In genomic region chr13:114167885-114168284, GRCh38 we compare ENCODE assay signal across 36 cellular contexts. TPM values are rescaled to one million over a fixed set of nuclear protein-coding genes. Genes with fewer than 3 reads are reported as not detected.
"Had no signal": no experiment of that assay in that cellular context is flagged by ENCODE, and none has a peak within 500 bp of the region (broad histone marks: within the 10 kb centered on the region; RNA-seq: fewer than 3 reads in every experiment).

No MANE protein-coding gene starts in this region.

- H3K9me3 ChIP-seq: body of pancreas, colonic mucosa had no signal

- H3K27me3 Mint-ChIP-seq: activated CD8-positive, alpha-beta T cell treated with anti-CD3 and anti-CD28 coated beads for 36 hours; stimulated activated naive CD8-positive, alpha-beta T cell treated with anti-CD3 and anti-CD28 coated beads, Interleukin-15, Interleukin-2, amounts not matched to agents 100 ng/mL and 50 ng/mL, for 24 hours had no signal

- H3K27ac ChIP-seq: body of pancreas, cardiac muscle cell, colonic mucosa, parathyroid adenoma, psoas muscle, uterus, WERI-Rb-1 had no signal

- ATAC-seq: activated CD4-positive, CD25-positive, alpha-beta regulatory T cell treated with anti-CD3 and anti-CD28 coated beads, Interleukin-2, amount 50 U/mL, for 24 hours; activated CD8-positive, alpha-beta memory T cell treated with anti-CD3 and anti-CD28 coated beads, Interleukin-2, amount 10 ng/mL, durations not matched to agents 7 days and 5 days; body of pancreas; left ventricle myocardium superior; mucosa of descending colon; psoas muscle; stimulated activated effector memory CD8-positive, alpha-beta T cell treated with anti-CD3 and anti-CD28 coated beads, Interleukin-12 subunit alpha, Interleukin-12 subunit beta, amount 100 ng/mL, for 72 hours had no signal

- H3K36me3 ChIP-seq: cardiac muscle cell, colonic mucosa, gastroesophageal sphincter, sigmoid colon, uterus, WERI-Rb-1 had no signal

- H3K4me1 Mint-ChIP-seq: activated CD8-positive, alpha-beta memory T cell treated with anti-CD3 and anti-CD28 coated beads, Interleukin-2, amount 10 ng/mL, durations not matched to agents 7 days and 5 days had no signal

- H3K79me2 ChIP-seq: parathyroid adenoma had no signal

- H3K9me3 Mint-ChIP-seq: stimulated activated effector memory CD8-positive, alpha-beta T cell treated with anti-CD3 and anti-CD28 coated beads, Interleukin-12 subunit alpha, Interleukin-12 subunit beta, amount 100 ng/mL, for 72 hours; type B pancreatic cell had no signal

- H3K27ac Mint-ChIP-seq: activated CD4-positive, alpha-beta T cell treated with anti-CD3 and anti-CD28 coated beads, Interleukin-2, amount 10 ng/mL, durations not matched to agents 24 days and 14 days; activated CD8-positive, alpha-beta memory T cell treated with anti-CD3 and anti-CD28 coated beads, Interleukin-2, amount 10 ng/mL, durations not matched to agents 7 days and 5 days; activated CD8-positive, alpha-beta T cell treated with anti-CD3 and anti-CD28 coated beads for 36 hours; activated naive CD4-positive, alpha-beta T cell treated with anti-CD3 and anti-CD28 coated beads, Interleukin-2, amount 10 ng/mL, durations not matched to agents 7 days and 5 days; nephron progenitor cell; stimulated activated effector memory CD8-positive, alpha-beta T cell treated with anti-CD3 and anti-CD28 coated beads, Interleukin-12 subunit alpha, Interleukin-12 subunit beta, amount 100 ng/mL, for 72 hours; type B pancreatic cell had no signal

- H3K4me3 ChIP-seq: body of pancreas, cardiac muscle cell, colonic mucosa, dorsolateral prefrontal cortex, gastroesophageal sphincter, mucosa of descending colon, psoas muscle, sigmoid colon, uterus had no signal

- H3K27me3 ChIP-seq: body of pancreas, cardiac muscle cell, colonic mucosa, gastroesophageal sphincter, sigmoid colon, uterus had no signal

- H3K4me3 Mint-ChIP-seq: activated CD4-positive, alpha-beta T cell treated with anti-CD3 and anti-CD28 coated beads, Interleukin-2, amount 10 ng/mL, durations not matched to agents 24 days and 14 days; activated CD8-positive, alpha-beta memory T cell treated with anti-CD3 and anti-CD28 coated beads, Interleukin-2, amount 10 ng/mL, durations not matched to agents 7 days and 5 days; activated CD8-positive, alpha-beta T cell treated with anti-CD3 and anti-CD28 coated beads for 36 hours; activated naive CD4-positive, alpha-beta T cell treated with anti-CD3 and anti-CD28 coated beads, Interleukin-2, amount 10 ng/mL, durations not matched to agents 7 days and 5 days; nephron progenitor cell; stimulated activated effector memory CD8-positive, alpha-beta T cell treated with anti-CD3 and anti-CD28 coated beads, Interleukin-12 subunit alpha, Interleukin-12 subunit beta, amount 100 ng/mL, for 72 hours; stimulated activated naive CD8-positive, alpha-beta T cell treated with anti-CD3 and anti-CD28 coated beads, Interleukin-15, Interleukin-2, amounts not matched to agents 100 ng/mL and 50 ng/mL, for 24 hours; type B pancreatic cell had no signal

- H3K4me1 ChIP-seq: body of pancreas, colonic mucosa, parathyroid adenoma, uterus had no signal

- H2AFZ ChIP-seq: parathyroid adenoma had no signal

- H3K36me3 Mint-ChIP-seq: stimulated activated effector memory CD8-positive, alpha-beta T cell treated with anti-CD3 and anti-CD28 coated beads, Interleukin-12 subunit alpha, Interleukin-12 subunit beta, amount 100 ng/mL, for 72 hours; type B pancreatic cell had no signal

- H3K9ac ChIP-seq: parathyroid adenoma had no signal

- DNase-seq: activated CD4-positive, alpha-beta T cell treated with anti-CD3 and anti-CD28 coated beads, Interleukin-2, amount 10 ng/mL, durations not matched to agents 24 days and 14 days; activated CD8-positive, alpha-beta memory T cell treated with anti-CD3 and anti-CD28 coated beads, Interleukin-2, amount 10 ng/mL, durations not matched to agents 7 days and 5 days; activated CD8-positive, alpha-beta T cell treated with anti-CD3 and anti-CD28 coated beads for 36 hours; activated naive CD4-positive, alpha-beta T cell treated with anti-CD3 and anti-CD28 coated beads, Interleukin-2, amount 10 ng/mL, durations not matched to agents 7 days and 5 days; activated T-cell treated with anti-CD3 and anti-CD28 coated beads, Interleukin-2, amount 50 U/mL, for 48 hours; cerebellar nuclear complex; colonic mucosa; dorsolateral prefrontal cortex; effector memory CD4-positive, alpha-beta T cell; hippocampal formation; left cardiac atrium; left ventricle myocardium superior; mucosa of descending colon; nephron progenitor cell; occipital lobe; psoas muscle; sigmoid colon; small intestine; stimulated activated CD4-positive, alpha-beta T cell treated with anti-CD3 and anti-CD28 coated beads, Interleukin-4, amount 100 ng/mL, for 24 hours; T-helper 9 cell; uterus; WERI-Rb-1 had no signal

RNA-seq across cellular contexts. Expression of gene CFAP97D2, which starts 11.2 kb away (rescaled TPM):
- total RNA-seq: activated CD4-positive, alpha-beta T cell treated with anti-CD3 and anti-CD28 coated beads, Interleukin-2, amount 10 ng/mL, durations not matched to agents 24 days and 14 days; activated CD8-positive, alpha-beta memory T cell treated with anti-CD3 and anti-CD28 coated beads, Interleukin-2, amount 10 ng/mL, durations not matched to agents 7 days and 5 days; activated CD8-positive, alpha-beta T cell treated with anti-CD3 and anti-CD28 coated beads for 36 hours; aorta; body of pancreas; cardiac muscle cell; colonic mucosa; epithelial cell of proximal tubule; gastroesophageal sphincter; left cardiac atrium; left ventricle myocardium superior; lung microvascular endothelial cell; mesenteric fat pad; mucosa of descending colon; myocyte; occipital lobe; psoas muscle; sigmoid colon; subcutaneous adipose tissue; uterus had no signal
